ENCODE assay signal across 7 cellular contexts in genomic region chr1:149239865-149240508, GRCh38.
DNase-seq lines count a peak whose midpoint lies in the region; ATAC-seq and TF ChIP-seq lines count a peak whose summit lies in the region.
"Not testable (repeated sequence)": the region's sequence is repeated elsewhere in the genome, so short reads cannot be mapped to it uniquely, and the experiment has no call there.

No MANE protein-coding gene starts in this region.

- H3K27ac ChIP-seq in GM23338 (ENCODE audit: low read depth); body of pancreas; right cardiac atrium (ENCODE audit: low read length); lower lobe of right lung: not testable (repeated sequence)
- peak overlapping the region in 4 of 10 donors; percentile 49 to 67 (median 53) for H3K27ac ChIP-seq in heart right ventricle
- H3K27ac ChIP-seq in gastrocnemius medialis, result peak overlapping the region in 2 of 4 donors; percentile 71 to 72

- not testable (repeated sequence) for H3K4me2 ChIP-seq in GM23338

- H3K27me3 Mint-ChIP-seq in GM23338 (ENCODE audit: insufficient read depth, low read depth, poor library complexity), result not testable (repeated sequence)

- H4K20me1 ChIP-seq in GM23338 (replicated peaks; ENCODE audit: insufficient read depth), result not testable (repeated sequence)

- not testable (repeated sequence) for H3K27ac Mint-ChIP-seq in GM23338

- no CpG with 5 or more reads among the region's 15 CpGs for WGBS in body of pancreas, 2 donors
- no CpG with 5 or more reads among the region's 15 CpGs for WGBS in heart right ventricle, 2 donors
- WGBS in right cardiac atrium, result no CpG with 5 or more reads among the region's 15 CpGs

- in situ Hi-C loops in gastrocnemius medialis (cut with MboI; ENCODE audit: low sequenced_read_pairs in 4 of 4), result not testable (repeated sequence)

- H3K9me3 ChIP-seq in body of pancreas; heart right ventricle; right cardiac atrium (ENCODE audit: control insufficient read depth, low read length); lower lobe of right lung; gastrocnemius medialis: not testable (repeated sequence)

- H3K4me1 ChIP-seq in GM23338 (ENCODE audit: insufficient read depth); body of pancreas; heart right ventricle; right cardiac atrium (ENCODE audit: control insufficient read depth, insufficient read depth, low read length); lower lobe of right lung; gastrocnemius medialis: not testable (repeated sequence)

- peak; percentile 72 for ATAC-seq in GM23338
- peak; percentile 34 for ATAC-seq in body of pancreas
- peak; percentile 65 for ATAC-seq in Right ventricle myocardium superior (ENCODE audit: poor library complexity)
- ATAC-seq in heart right ventricle, result peak; percentile 59 to 83 (median 72)
- ATAC-seq in right cardiac atrium, result peak; percentile 38 to 53
- ATAC-seq in lower lobe of right lung, result peak; percentile 78 to 79
- ATAC-seq in gastrocnemius medialis, result peak; percentile 24 to 40

- not testable (repeated sequence) for H3K79me2 ChIP-seq in GM23338 (replicated peaks; ENCODE audit: insufficient read depth)

- not testable (repeated sequence) for DNase-seq in GM23338 (ENCODE audit: low spot score); body of pancreas; Right ventricle myocardium superior; heart right ventricle; right cardiac atrium; lower lobe of right lung
- peak in 1 of 2 donors; percentile 32 for DNase-seq in gastrocnemius medialis

- TF ChIP-seq CTCF in GM23338 (conservative IDR thresholded peaks at IDR 0.05; ENCODE audit: low read depth in 2 of 2); body of pancreas (IDR thresholded peaks at IDR 0.05); heart right ventricle (IDR thresholded peaks at IDR 0.05); lower lobe of right lung (IDR thresholded peaks at IDR 0.05); gastrocnemius medialis (IDR thresholded peaks at IDR 0.05 in 4 of 5, conservative IDR thresholded peaks at IDR 0.05 in 1 of 5): not testable (repeated sequence)

- H3K4me3 Mint-ChIP-seq in GM23338, result not testable (repeated sequence)

- not testable (repeated sequence) for H3K27me3 ChIP-seq in GM23338 (ENCODE audit: insufficient read depth); body of pancreas; heart right ventricle; right cardiac atrium (ENCODE audit: control insufficient read depth, insufficient read depth); lower lobe of right lung (ENCODE audit: low read depth); gastrocnemius medialis

- H3K36me3 Mint-ChIP-seq in GM23338 (ENCODE audit: low read depth), result not testable (repeated sequence)

- not testable (repeated sequence) for H3K4me1 Mint-ChIP-seq in GM23338

- not testable (repeated sequence) for H3F3A ChIP-seq in GM23338 (replicated peaks; ENCODE audit: low read depth)

- TF ChIP-seq POLR2A in body of pancreas (IDR thresholded peaks at IDR 0.05); gastrocnemius medialis (IDR thresholded peaks at IDR 0.05): not testable (repeated sequence)

- not testable (repeated sequence) for H3K9me3 Mint-ChIP-seq in GM23338

- H2AFZ ChIP-seq in GM23338, result not testable (repeated sequence)

- H3K9me2 ChIP-seq in GM23338 (ENCODE audit: insufficient read depth), result not testable (repeated sequence)

- not testable (repeated sequence) for H3K36me3 ChIP-seq in GM23338 (ENCODE audit: insufficient read depth); body of pancreas (replicated peaks in 1 of 2; ENCODE audit: insufficient read depth in 1 of 2, low read depth in 2 of 2); heart right ventricle; lower lobe of right lung; gastrocnemius medialis

- intact Hi-C loops in body of pancreas (cut with DNase I); Right ventricle myocardium superior (cut with DNase I); heart right ventricle (cut with DNase I); right cardiac atrium (cut with DNase I); lower lobe of right lung (cut with DNase I); gastrocnemius medialis (cut with DNase I; ENCODE audit: low total_unique reads): not testable (repeated sequence)

- H3K4me3 ChIP-seq in GM23338; body of pancreas; right cardiac atrium (ENCODE audit: low read length); lower lobe of right lung: not testable (repeated sequence)
- H3K4me3 ChIP-seq in heart right ventricle (peak overlapping the region in 2 of 10 donors; percentile 24 to 36), gastrocnemius medialis (peak overlapping the region in 1 of 4 donors; percentile 49)
